23 cellular contexts compared by ENCODE assay signal in the genomic region with DNA sequence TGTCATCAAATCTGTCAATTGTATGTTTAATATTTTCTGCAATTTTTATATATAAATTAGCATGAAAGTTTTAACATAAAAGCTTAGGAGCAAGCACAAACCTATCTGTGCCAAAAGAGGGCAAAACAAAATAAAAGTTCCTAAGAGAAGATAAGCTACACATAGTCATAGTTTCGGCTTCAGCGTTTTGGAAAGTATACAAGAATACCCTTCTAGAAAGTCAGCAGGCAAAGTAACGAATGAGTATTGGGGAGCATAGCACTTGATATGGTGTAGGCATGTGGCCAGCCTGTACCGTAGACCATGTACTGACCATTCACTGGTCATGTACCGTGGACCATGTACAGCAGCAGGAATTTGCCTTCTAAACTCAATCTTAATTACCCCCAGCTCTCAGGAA.
"Had no signal": no experiment of that assay in that cellular context is flagged by ENCODE, and none has a peak within 500 bp of the region (broad histone marks: within the 10 kb centered on the region; RNA-seq: fewer than 3 reads in every experiment).

No MANE protein-coding gene starts in this region.

- H3K27me3 Mint-ChIP-seq: activated CD4-positive, alpha-beta memory T cell treated with anti-CD3 and anti-CD28 coated beads, Interleukin-2, amount 10 ng/mL, durations not matched to agents 7 days and 5 days; activated naive CD8-positive, alpha-beta T cell treated with anti-CD3 and anti-CD28 coated beads, Interleukin-2, amount 10 ng/mL, durations not matched to agents 7 days and 5 days had no signal

- H3K4me3 Mint-ChIP-seq: activated CD4-positive, alpha-beta memory T cell treated with anti-CD3 and anti-CD28 coated beads, Interleukin-2, amount 10 ng/mL, durations not matched to agents 7 days and 5 days had no signal

- H3K9me3 ChIP-seq: adrenal gland had no signal

- H3K27ac Mint-ChIP-seq: activated CD4-positive, alpha-beta memory T cell treated with anti-CD3 and anti-CD28 coated beads, Interleukin-2, amount 10 ng/mL, durations not matched to agents 7 days and 5 days; activated T-helper 2 cell treated with anti-CD3 and anti-CD28 coated beads, Interferon-gamma antibody, Interleukin-2, Interleukin-4, amounts not matched to agents 10 μg/mL and 5 μg/mL and 100 μg/mL, durations not matched to agents 14 hours and 24 hours and 36 hours had no signal

- H3K4me3 ChIP-seq: adrenal gland, K562 had no signal

- H3K27ac ChIP-seq: adrenal gland, VCaP had no signal

- FAIRE-seq: K562, TTC549 had no signal

- H3K27me3 ChIP-seq: adrenal gland had no signal

- H3K9me3 Mint-ChIP-seq: activated CD4-positive, alpha-beta memory T cell treated with anti-CD3 and anti-CD28 coated beads, Interleukin-2, amount 10 ng/mL, durations not matched to agents 7 days and 5 days; activated naive CD8-positive, alpha-beta T cell treated with anti-CD3 and anti-CD28 coated beads, Interleukin-2, amount 10 ng/mL, durations not matched to agents 7 days and 5 days; activated T-helper 2 cell treated with anti-CD3 and anti-CD28 coated beads, Interferon-gamma antibody, Interleukin-2, Interleukin-4, amounts not matched to agents 10 μg/mL and 5 μg/mL and 100 μg/mL, durations not matched to agents 14 hours and 24 hours and 36 hours had no signal

- H3K36me3 ChIP-seq: adrenal gland had no signal

- H3K4me1 ChIP-seq: adrenal gland had no signal

- DNase-seq: activated CD4-positive, alpha-beta memory T cell treated with anti-CD3 and anti-CD28 coated beads, Interleukin-2, amount 10 ng/mL, durations not matched to agents 7 days and 5 days; activated CD4-positive, alpha-beta T cell treated with anti-CD3 and anti-CD28 coated beads, Interleukin-2, amount 50 U/mL, for 1 hour; activated CD4-positive, CD25-positive, alpha-beta regulatory T cell; activated naive CD4-positive, alpha-beta T cell treated with anti-CD3 and anti-CD28 coated beads, Interleukin-2, amount 50 U/mL, for 16 hours; activated naive CD8-positive, alpha-beta T cell treated with anti-CD3 and anti-CD28 coated beads, Interleukin-2, amount 10 ng/mL, durations not matched to agents 7 days and 5 days; activated T-cell treated with anti-CD3 and anti-CD28 coated beads for 4 hours; activated T-cell treated with anti-CD3 and anti-CD28 coated beads, Interleukin-2, amount 50 U/mL, for 48 hours; adrenal gland; anterior cingulate cortex; Karpas-422; MM.1S; NCI-H1105; NCI-H1436; NCI-H1694 treated with DMSO at 0.1 percent for 48 hours; NCI-H2081; NCI-H446; NCI-H524; SHP77 treated with DMSO at 0.1 percent for 48 hours; T1000 had no signal
